In the genomic region with DNA sequence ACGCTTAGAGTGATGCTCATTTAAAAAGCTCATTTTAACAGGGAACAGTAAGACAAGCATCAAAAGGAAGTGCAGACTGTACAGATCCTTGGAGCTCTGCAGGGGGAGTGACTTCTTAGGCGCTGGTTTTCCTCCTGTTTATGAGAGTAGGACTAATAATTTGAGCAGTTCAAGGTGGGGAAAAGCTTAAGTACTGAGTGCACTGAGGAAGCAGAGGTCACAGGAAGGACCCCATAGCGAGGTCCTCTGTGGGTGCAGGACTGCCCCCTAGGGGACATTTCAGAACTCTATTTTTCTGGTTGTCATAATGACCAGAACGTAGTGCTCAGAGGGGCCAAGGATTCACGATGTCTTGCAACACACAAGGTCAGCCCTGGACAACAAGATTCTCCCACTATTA, we compare ENCODE assay signal across 9 cellular contexts.
A peak's percentile ranks its signal among the peaks of the same experiment; 100 is the strongest.
DNase-seq lines count a peak whose midpoint lies in the region; ATAC-seq, FAIRE-seq and TF ChIP-seq lines count a peak whose summit lies in the region.
"Had no signal": no experiment of that assay in that cellular context is flagged by ENCODE, and none has a peak within 500 bp of the region (broad histone marks: within the 10 kb centered on the region; RNA-seq: fewer than 3 reads in every experiment).

No MANE protein-coding gene starts in this region.

- H3K27ac ChIP-seq in astrocyte (ENCODE audit: low read depth, low read length), result no peak overlapping the region
- no peak overlapping the region for H3K27ac ChIP-seq in keratinocyte (ENCODE audit: control insufficient read depth, insufficient read depth, low read length)
- H3K27ac ChIP-seq in CD4-positive, alpha-beta T cell (ENCODE audit: low read depth, low read length), result no peak overlapping the region
- H3K27ac ChIP-seq: thoracic aorta had no signal

- H3K4me2 ChIP-seq in astrocyte (ENCODE audit: low read length), result no peak overlapping the region
- no peak overlapping the region for H3K4me2 ChIP-seq in keratinocyte (ENCODE audit: control insufficient read depth, extremely low read depth, insufficient read depth, low read depth, low read length)

- H2AFZ ChIP-seq in astrocyte (ENCODE audit: low read depth, low read length), result no peak overlapping the region
- H2AFZ ChIP-seq in keratinocyte (ENCODE audit: control insufficient read depth, low read length), result no peak overlapping the region

- H3K36me3 Mint-ChIP-seq in astrocyte (ENCODE audit: low read depth, unreplicated experiment), result no peaks in the 10 kb centered on the region
- no peaks in the 10 kb centered on the region for H3K36me3 Mint-ChIP-seq in CD4-positive, alpha-beta T cell (ENCODE audit: low read depth)

- no peaks in the 10 kb centered on the region for H3K79me2 ChIP-seq in astrocyte (ENCODE audit: insufficient read depth, low read length)
- H3K79me2 ChIP-seq in keratinocyte (ENCODE audit: control insufficient read depth, insufficient read depth, low read length), result no peaks in the 10 kb centered on the region

- CTCF ChIA-PET in CD4-positive, alpha-beta T cell (lab: Charles Lee), result no interaction called here

- peaks cover 7% of the 10 kb centered on the region for H3K4me1 Mint-ChIP-seq in astrocyte (ENCODE audit: low read depth, unreplicated experiment)
- H3K4me1 Mint-ChIP-seq in CD4-positive, alpha-beta T cell (ENCODE audit: low read depth), result no peaks in the 10 kb centered on the region

- no peaks in the 10 kb centered on the region for H3K9me3 Mint-ChIP-seq in astrocyte (ENCODE audit: unreplicated experiment)
- no peaks in the 10 kb centered on the region for H3K9me3 Mint-ChIP-seq in CD4-positive, alpha-beta T cell

- H3K36me3 ChIP-seq in astrocyte (ENCODE audit: insufficient read depth, low read length), result no peaks in the 10 kb centered on the region
- H3K36me3 ChIP-seq in keratinocyte (ENCODE audit: control insufficient read depth in 2 of 2, extremely low read depth in 1 of 2, insufficient read depth in 2 of 2, low read length in 2 of 2), result no peaks in the 10 kb centered on the region
- H3K36me3 ChIP-seq: thoracic aorta had no signal

- H3K4me1 ChIP-seq in astrocyte (ENCODE audit: insufficient read depth, low read length), result peaks cover 10% of the 10 kb centered on the region
- no peaks in the 10 kb centered on the region for H3K4me1 ChIP-seq in keratinocyte (ENCODE audit: control insufficient read depth, extremely low read depth, insufficient read depth, low read length)

- POLR2A ChIA-PET in CD4-positive, alpha-beta T cell (lab: Charles Lee), result no interaction called here

- H3K27me3 ChIP-seq in astrocyte (ENCODE audit: insufficient read depth, low read length) (no peaks in the 10 kb centered on the region), keratinocyte (ENCODE audit: control insufficient read depth, extremely low read depth, insufficient read depth, low read length) (no peaks in the 10 kb centered on the region)
- H3K27me3 ChIP-seq in CD4-positive, alpha-beta T cell (ENCODE audit: control insufficient read depth, insufficient read depth, low read length), result no peaks in the 10 kb centered on the region

- H4K20me1 ChIP-seq in astrocyte (ENCODE audit: insufficient read depth, low read length), result no peaks in the 10 kb centered on the region
- H4K20me1 ChIP-seq in keratinocyte (ENCODE audit: control insufficient read depth, extremely low read depth, insufficient read depth, low read length), result no peaks in the 10 kb centered on the region

- no peak overlapping the region for H3K4me3 Mint-ChIP-seq in astrocyte (ENCODE audit: unreplicated experiment)
- no peak overlapping the region for H3K4me3 Mint-ChIP-seq in CD4-positive, alpha-beta T cell

- DNase-seq in stimulated activated CD4-positive, alpha-beta T cell treated with anti-CD3 and anti-CD28 coated beads, TNF-alpha, amount 100 ng/mL, for 48 hours (ENCODE audit: low read depth in 3 of 3), result peak in 2 of 3 donors; percentile 1 to 13
- no peak for DNase-seq in stimulated activated CD4-positive, alpha-beta T cell treated with anti-CD3 and anti-CD28 coated beads, Interleukin-2, amount 100 ng/mL, for 24 hours
- peak; percentile 70 for DNase-seq in NB4 (ENCODE audit: low read depth)
- DNase-seq in astrocyte (ENCODE audit: low read depth), result no peak
- no peak for DNase-seq in keratinocyte (ENCODE audit: low read depth, low spot score)
- DNase-seq in NK-92 treated with Interleukin-12 subunit alpha and Interleukin-12 subunit beta, amount 100 ng/mL, for 24 hours (lab: John Stamatoyannopoulos, UW), result no peak
- no peak for DNase-seq in CD4-positive, alpha-beta T cell

- FAIRE-seq in astrocyte (lab: Jason Lieb, UNC), result no peak
- peak; percentile 75 for FAIRE-seq in keratinocyte (lab: Jason Lieb, UNC)

- no peak for TF ChIP-seq POLR2A in NB4 (IDR thresholded peaks at IDR 0.05; ENCODE audit: extremely low read depth, insufficient read length)

- TF ChIP-seq CTCF in NB4 (IDR thresholded peaks at IDR 0.05; ENCODE audit: low read depth, low read length) (peak; percentile 75), astrocyte (IDR thresholded peaks at IDR 0.05; ENCODE audit: insufficient read depth, low read depth, low read length) (peak; percentile 55), keratinocyte (optimal IDR thresholded peaks at IDR 0.05 in 1 of 3, IDR thresholded peaks at IDR 0.05 in 1 of 3, conservative IDR thresholded peaks at IDR 0.05 in 1 of 3; ENCODE audit: extremely low read depth in 1 of 3, insufficient read depth in 2 of 3, low read length in 3 of 3) (peak; percentile 65 to 71 (median 66))
- TF ChIP-seq CTCF in CD4-positive, alpha-beta T cell (IDR thresholded peaks at IDR 0.05), result no peak

- H3K27me3 Mint-ChIP-seq in astrocyte (ENCODE audit: low read depth, unreplicated experiment), result no peaks in the 10 kb centered on the region
- no peaks in the 10 kb centered on the region for H3K27me3 Mint-ChIP-seq in CD4-positive, alpha-beta T cell

- H3K27ac Mint-ChIP-seq in astrocyte (ENCODE audit: unreplicated experiment), result no peak overlapping the region
- H3K27ac Mint-ChIP-seq in CD4-positive, alpha-beta T cell, result no peak overlapping the region

- dilution Hi-C loops in keratinocyte (cut with MboI; ENCODE audit: extremely low pct_ligation_motif_present, low sequenced_read_pairs), result no loop called here

- no peak overlapping the region for H3K9ac ChIP-seq in astrocyte (ENCODE audit: low read length)
- no peak overlapping the region for H3K9ac ChIP-seq in keratinocyte (ENCODE audit: control insufficient read depth, extremely low read depth, insufficient read depth, low read length)

- H3K4me3 ChIP-seq in NB4 (ENCODE audit: low read depth, low read length) (no peak overlapping the region), astrocyte (ENCODE audit: insufficient read depth, low read depth, low read length) (no peak overlapping the region), keratinocyte (ENCODE audit: control insufficient read depth in 2 of 3, extremely low read depth in 1 of 3, insufficient read depth in 2 of 3, low read depth in 1 of 3, low read length in 3 of 3) (no peak overlapping the region)
- H3K4me3 ChIP-seq: thoracic aorta had no signal

- intact Hi-C loops in CD4-positive, alpha-beta T cell (cut with DNase I, micrococcal nuclease), result loop anchor here in 1 of 2 experiments (10.0 kb wide), 1 partner anchor 270 kb away; no protein-coding TSS in a partner anchor

- no peaks in the 10 kb centered on the region for H3K9me3 ChIP-seq in astrocyte (ENCODE audit: insufficient read depth, low read depth, low read length)
- H3K9me3 ChIP-seq in keratinocyte (ENCODE audit: control insufficient read depth, low read depth, low read length), result no peaks in the 10 kb centered on the region
- H3K9me3 ChIP-seq in CD4-positive, alpha-beta T cell (ENCODE audit: control insufficient read depth, low read length), result no peaks in the 10 kb centered on the region
- H3K9me3 ChIP-seq: thoracic aorta had no signal

- ATAC-seq in HG03469 (IDR thresholded peaks at IDR 0.05; ENCODE audit: unreplicated experiment), result no peak
- no peak for ATAC-seq in CD4-positive, alpha-beta T cell (ENCODE audit: poor library complexity)

- no peaks in the 10 kb centered on the region for H3K9me1 ChIP-seq in keratinocyte (ENCODE audit: control insufficient read depth, extremely low read depth, insufficient read depth, low read length)

Comparison
In these comparisons a context has a peak if more than half of its experiments do, and no peak if none do; other contexts are left out.
1. DNase-seq: peak in stimulated activated CD4-positive, alpha-beta T cell treated with anti-CD3 and anti-CD28 coated beads, TNF-alpha, amount 100 ng/mL, for 48 hours (2 of 3) and NB4 (single experiment); none in stimulated activated CD4-positive, alpha-beta T cell treated with anti-CD3 and anti-CD28 coated beads, Interleukin-2, amount 100 ng/mL, for 24 hours (0 of 2), astrocyte (single experiment), keratinocyte (single experiment), NK-92 treated with Interleukin-12 subunit alpha and Interleukin-12 subunit beta, amount 100 ng/mL, for 24 hours (single experiment) and CD4-positive, alpha-beta T cell (0 of 10).